ENCODE assay signal across 8 cellular contexts in the genomic region with DNA sequence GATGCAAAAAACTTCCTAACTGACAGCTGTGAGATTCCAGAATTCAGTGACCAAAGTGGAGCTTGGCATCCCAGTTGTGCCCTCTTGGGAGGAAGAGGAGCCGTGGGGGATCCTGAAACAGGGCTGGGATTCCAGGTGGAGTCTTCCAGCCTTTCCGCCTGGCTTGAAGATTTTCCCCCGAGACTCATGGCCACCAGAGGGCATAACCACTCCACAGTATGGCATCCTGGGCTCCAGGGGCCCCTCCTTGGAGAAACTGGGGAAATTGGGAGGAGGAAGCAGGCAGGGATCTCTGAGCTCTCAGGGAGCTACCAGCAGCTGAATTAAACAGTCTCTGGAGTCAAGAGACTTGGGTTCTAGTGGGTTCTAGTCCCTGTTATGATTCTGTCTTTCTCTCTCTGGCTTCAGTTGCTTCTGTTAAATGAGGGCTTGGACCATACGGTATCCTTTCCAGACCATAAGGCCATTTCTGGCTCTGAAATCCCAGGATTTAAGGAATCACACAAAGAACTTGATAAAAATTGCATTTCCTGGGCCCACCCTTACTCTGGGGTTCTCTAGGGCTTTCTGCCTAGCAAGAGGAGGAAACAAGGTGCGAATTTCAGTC. TPM values are rescaled to one million over a fixed set of nuclear protein-coding genes. Genes with fewer than 3 reads are reported as not detected.
DNase-seq lines count a peak whose midpoint lies in the region; ATAC-seq, FAIRE-seq and TF ChIP-seq lines count a peak whose summit lies in the region.

No MANE protein-coding gene starts in this region.

- TF ChIP-seq CTCF in foreskin keratinocyte (conservative IDR thresholded peaks at IDR 0.05), result peak; percentile 88
- TF ChIP-seq CTCF in psoas muscle (IDR thresholded peaks at IDR 0.05), result peak; percentile 74

- H3K27ac ChIP-seq in SJSA1 (no peak overlapping the region), foreskin keratinocyte (no peak overlapping the region), psoas muscle (no peak overlapping the region)

- no peak for FAIRE-seq in HTR-8/SVneo (lab: Jason Lieb, UNC)

- no peak overlapping the region for H3K4me3 ChIP-seq in SJSA1
- no peak overlapping the region for H3K4me3 ChIP-seq in psoas muscle

- intact Hi-C loops in psoas muscle (cut with DNase I), result loop anchor here (5.0 kb wide), 2 partner anchors 78 to 118 kb away; no protein-coding TSS in a partner anchor

- peaks cover 14% of the 10 kb centered on the region for H3K27me3 ChIP-seq in SJSA1 (replicated peaks)
- peaks cover 47% of the 10 kb centered on the region for H3K27me3 ChIP-seq in foreskin keratinocyte
- H3K27me3 ChIP-seq in psoas muscle (ENCODE audit: insufficient read depth in 3 of 3, low read length in 2 of 3), result peaks cover 0 to 24% (median 8%) of the 10 kb centered on the region in 3 donors

- peaks cover 2% of the 10 kb centered on the region; the same call in 1 of the 2 replicates for H3K36me3 ChIP-seq in SJSA1
- no peaks in the 10 kb centered on the region for H3K36me3 ChIP-seq in psoas muscle (ENCODE audit: insufficient read depth in 1 of 2, low read depth in 1 of 2)

- no peaks in the 10 kb centered on the region for H3K9me3 ChIP-seq in SJSA1 (replicated peaks)
- H3K9me3 ChIP-seq in psoas muscle, result no peaks in the 10 kb centered on the region

- peak; percentile 82 for DNase-seq in COR-L47 (lab: John Stamatoyannopoulos, UW)
- DNase-seq in HTR-8/SVneo (ENCODE audit: insufficient read length, low spot score), result peak; percentile 72
- peak; percentile 58 to 66 for DNase-seq in SJSA1 (ENCODE audit: low read depth in 1 of 2, low spot score in 2 of 2)
- peak in 1 of 2 donors; percentile 33 for DNase-seq in foreskin keratinocyte
- peak; percentile 47 to 68 for DNase-seq in psoas muscle
- DNase-seq in activated CD8-positive, alpha-beta memory T cell treated with anti-CD3 and anti-CD28 coated beads, Interleukin-2, amount 50 U/mL, for 48 hours, result no peak
- no peak for DNase-seq in SKM-1 treated with dmso at 0.1 percent for 144 hours (lab: John Stamatoyannopoulos, UW; ENCODE audit: unreplicated experiment)
- no peak for DNase-seq in SIG-M5 (lab: John Stamatoyannopoulos, UW)

- H3K4me1 ChIP-seq in SJSA1 (replicated peaks) (peaks cover 10% of the 10 kb centered on the region), foreskin keratinocyte (no peaks in the 10 kb centered on the region), psoas muscle (peaks cover 4% of the 10 kb centered on the region)

- WGBS in psoas muscle, 3 donors, result 49 to 53% (median 49%) methylated on average over 5 of the region's 5 CpGs

- ATAC-seq in foreskin keratinocyte (peak; percentile 52), psoas muscle (peak; percentile 34 to 79 (median 60))

RNA-seq across cellular contexts. Expression of a gene that starts 2.6 kb away (rescaled TPM):
- total RNA-seq in SJSA1 (2014; rRNA removed; shearing (Covaris generic)), result 6.8 and 13.1 TPM in 2 replicates
- total RNA-seq in foreskin keratinocyte (0.11 and 0.44 TPM in 2 replicates), psoas muscle (10 to 100 TPM in 3 of 4 donors, 1 to 10 TPM in 1; 8.0 to 12.8 (median 11.5) TPM)
- polyA plus RNA-seq in foreskin keratinocyte (0.12 and 0.15 TPM in 2 replicates), psoas muscle (1 to 10 TPM; 5.5 to 9.6 (median 6.8) TPM)

RNA-seq across cellular contexts. Expression of a gene that starts 47.1 kb away (rescaled TPM):
- total RNA-seq in SJSA1 (2014; rRNA removed; shearing (Covaris generic)), result 3.7 and 7.0 TPM in 2 replicates
- total RNA-seq in foreskin keratinocyte (3.0 and 3.5 TPM in 2 replicates), psoas muscle (10 to 100 TPM; 17.5 to 92.8 (median 56.9) TPM)
- polyA plus RNA-seq in foreskin keratinocyte (2.8 and 3.0 TPM in 2 replicates), psoas muscle (10 to 100 TPM; 35.5 to 74.0 (median 50.2) TPM)

RNA-seq across cellular contexts. Expression of a gene that starts 52.6 kb away (rescaled TPM):
- total RNA-seq in SJSA1 (2014; rRNA removed; shearing (Covaris generic)), result 3.3 and 3.8 TPM in 2 replicates
- total RNA-seq in foreskin keratinocyte (14.0 and 14.3 TPM in 2 replicates), psoas muscle (10 to 100 TPM; 10.5 to 16.6 (median 14.0) TPM)
- polyA plus RNA-seq in foreskin keratinocyte (7.3 and 7.4 TPM in 2 replicates), psoas muscle (10 to 100 TPM in 1 of 3 donors, 1 to 10 TPM in 2; 5.8 to 14.9 (median 6.0) TPM)

Comparison
In these comparisons a context has a peak if more than half of its experiments do, and no peak if none do; other contexts are left out.
1. DNase-seq: peak in COR-L47 (single experiment), HTR-8/SVneo (single experiment), SJSA1 (2 of 2) and psoas muscle (2 of 2); none in activated CD8-positive, alpha-beta memory T cell treated with anti-CD3 and anti-CD28 coated beads, Interleukin-2, amount 50 U/mL, for 48 hours (single experiment), SKM-1 treated with dmso at 0.1 percent for 144 hours (single experiment) and SIG-M5 (single experiment).